ENCODE assay signal across 7 cellular contexts in the genomic region with DNA sequence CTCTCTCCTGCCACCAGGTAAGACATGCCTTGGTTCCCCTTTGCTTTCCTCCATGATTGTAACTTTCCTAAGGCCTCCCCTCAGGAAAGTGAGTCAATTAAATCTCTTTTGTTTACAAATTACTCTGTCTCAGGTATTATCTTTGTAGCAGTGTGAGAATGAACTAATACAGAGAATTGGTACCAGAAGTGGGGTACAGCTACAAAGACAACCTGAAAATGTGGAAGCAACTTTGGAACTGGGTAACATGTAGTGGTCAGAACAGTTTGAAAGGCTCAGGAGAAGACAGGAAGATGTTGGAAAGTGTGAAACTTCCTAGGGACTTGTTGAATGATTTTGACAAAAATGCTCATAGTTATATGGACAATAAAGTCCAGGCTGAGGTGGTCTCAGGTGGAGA.
"Had no signal": no experiment of that assay in that cellular context is flagged by ENCODE, and none has a peak within 500 bp of the region (broad histone marks: within the 10 kb centered on the region; RNA-seq: fewer than 3 reads in every experiment).

No MANE protein-coding gene starts in this region.

- H3K9ac ChIP-seq: KMS-11 had no signal

- H3K27ac ChIP-seq: HL-60, KMS-11 had no signal

- H3K4me2 ChIP-seq: KMS-11 had no signal

- ATAC-seq: HepG2 had no signal

- DNase-seq: IMR-90, KBM-7, KG1 had no signal

- FAIRE-seq: HepG2, HTR-8/SVneo had no signal
